8 cellular contexts compared by ENCODE assay signal in the genomic region with DNA sequence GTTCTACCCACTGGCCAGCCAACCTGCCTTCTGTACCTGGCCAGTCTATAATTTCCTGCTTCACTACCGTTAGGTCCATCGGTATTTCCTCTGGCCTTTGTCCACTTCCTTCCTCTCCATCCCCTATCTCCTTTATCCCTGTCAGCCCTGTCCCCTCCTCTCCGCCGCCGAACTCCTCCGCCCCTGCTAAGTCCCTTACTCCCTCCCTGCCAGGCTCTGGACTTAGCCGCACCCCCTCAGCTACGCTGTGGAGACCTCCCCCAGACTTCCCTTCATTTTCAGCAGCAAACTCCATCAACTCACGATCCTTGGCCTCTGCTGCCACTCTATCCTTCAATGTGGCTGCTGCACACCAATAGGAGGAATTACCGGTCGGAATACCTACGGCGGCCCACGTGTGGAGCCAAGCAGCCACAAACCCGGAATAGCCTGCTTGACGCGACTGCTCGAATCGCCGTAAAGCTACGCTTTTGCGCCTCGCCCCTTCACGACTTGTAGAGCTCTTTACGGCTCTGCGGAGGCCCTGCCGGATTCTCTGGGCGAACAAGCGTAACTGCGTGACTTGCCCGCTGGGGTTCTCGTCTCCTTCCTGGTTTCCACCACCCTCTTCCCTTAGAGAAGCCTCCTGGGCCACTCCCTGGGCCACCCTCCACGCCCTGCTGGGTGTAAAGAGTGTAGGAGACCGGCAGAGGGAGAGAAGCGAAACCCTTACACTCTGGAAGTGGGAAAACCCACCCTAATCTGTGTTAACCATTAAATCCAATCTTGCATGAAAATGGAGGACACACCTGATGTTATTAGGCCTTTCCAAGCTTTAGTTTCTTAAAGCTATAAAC. TPM values are rescaled to one million over a fixed set of nuclear protein-coding genes. Genes with fewer than 3 reads are reported as not detected.
DNase-seq lines count a peak whose midpoint lies in the region; ATAC-seq and TF ChIP-seq lines count a peak whose summit lies in the region.

Gene ZNHIT6 (minus strand): TSS at position 444 of the 836 bp plus-strand sequence. CDS start 149 bp downstream, at position 295.

- H3K36me3 Mint-ChIP-seq in Calu3 (ENCODE audit: insufficient read depth, unreplicated experiment): peaks cover 18% of the 10 kb centered on the region
- peaks cover 25% of the 10 kb centered on the region for H3K36me3 Mint-ChIP-seq in endodermal cell (ENCODE audit: low read depth)

- peak within 1 kb of the TSS; percentile 42 for H2BK5ac ChIP-seq in mesendoderm (ENCODE audit: low read length)

- H3K4me1 ChIP-seq in endodermal cell (ENCODE audit: control insufficient read depth, insufficient read depth, low read length) (no peaks in the 10 kb centered on the region), mesendoderm (ENCODE audit: control insufficient read depth, low read depth, low read length) (no peaks in the 10 kb centered on the region)

- H2AK5ac ChIP-seq in mesendoderm (ENCODE audit: low read length): no peak within 1 kb of the TSS

- H3K79me1 ChIP-seq in mesendoderm (ENCODE audit: low read length): peaks cover 4% of the 10 kb centered on the region

- no peak within 1 kb of the TSS for H3K4me3 Mint-ChIP-seq in Calu3 (ENCODE audit: low read depth, unreplicated experiment)
- no peak within 1 kb of the TSS for H3K4me3 Mint-ChIP-seq in endodermal cell

- peak within 1 kb of the TSS; percentile 75 for H3K4me2 ChIP-seq in mesendoderm (ENCODE audit: low read length)

- CTCF ChIA-PET in Calu3 (lab: Charles Lee): interaction anchor here (0.6 to 1.9 kb wide), 21 partner anchors 8 to 369 kb away, joined by 3 to 27 read pairs (median 4); partner anchors contain the start of gene CCN1

- peak; percentile 89 for ATAC-seq in GM21367 (IDR thresholded peaks at IDR 0.05; ENCODE audit: unreplicated experiment)

- no peak for TF ChIP-seq CTCF in Calu3 (IDR thresholded peaks at IDR 0.05; ENCODE audit: unreplicated experiment)
- peak; percentile 68 for TF ChIP-seq CTCF in endodermal cell (conservative IDR thresholded peaks at IDR 0.05)

- H3K4ac ChIP-seq in mesendoderm (ENCODE audit: low read depth, low read length): peak within 1 kb of the TSS; percentile 83

- H3K23ac ChIP-seq in mesendoderm (ENCODE audit: low read length): no peak within 1 kb of the TSS

- 1% methylated on average over 21 to 35 of the region's 35 CpGs for WGBS in endodermal cell (ENCODE audit: insufficient coverage in 1 of 2, insufficient read length in 1 of 2), 2 experiments
- no CpG with 5 or more reads among the region's 35 CpGs for WGBS in mesendoderm (ENCODE audit: extremely low coverage, insufficient coverage, low lambda C conversion rate)

- peaks cover 9% of the 10 kb centered on the region for H3K9me3 ChIP-seq in endodermal cell (ENCODE audit: control insufficient read depth, low read length)

- H3K27me3 ChIP-seq in endodermal cell (ENCODE audit: control insufficient read depth, insufficient read depth, low read length, poor library complexity, severe bottlenecking) (no peaks in the 10 kb centered on the region), mesendoderm (ENCODE audit: insufficient read depth, low read length, poor library complexity) (no peaks in the 10 kb centered on the region)

- peak; percentile 92 for DNase-seq in Calu3
- DNase-seq in HT1080 (ENCODE audit: low read depth): peak; percentile 99
- DNase-seq in NOMO-1 (lab: John Stamatoyannopoulos, UW; ENCODE audit: unreplicated experiment in 2 of 2): peak; percentile 93 to 99
- DNase-seq in activated CD8-positive, alpha-beta memory T cell treated with anti-CD3 and anti-CD28 coated beads for 4 hours (ENCODE audit: low read depth in 2 of 2): peak; percentile 65 to 80
- peak; percentile 97 for DNase-seq in endodermal cell
- peak; percentile 99 for DNase-seq in mesendoderm
- peak; percentile 70 for DNase-seq in stimulated activated CD8-positive, alpha-beta memory T cell treated with anti-CD3 and anti-CD28 coated beads, Interleukin-12 subunit alpha, Interleukin-12 subunit beta, amount 100 ng/mL, for 4 hours (ENCODE audit: low read depth)

- H3K27me3 Mint-ChIP-seq in Calu3 (ENCODE audit: unreplicated experiment): no peaks in the 10 kb centered on the region
- no peaks in the 10 kb centered on the region for H3K27me3 Mint-ChIP-seq in endodermal cell (ENCODE audit: insufficient read depth)

- BruUV-seq in Calu3 (replicated peaks; lab: Mats Ljungman, UMichigan): no TSS peak

- H3K4me1 Mint-ChIP-seq in Calu3 (ENCODE audit: low read depth, unreplicated experiment): peaks cover 26% of the 10 kb centered on the region
- no peaks in the 10 kb centered on the region for H3K4me1 Mint-ChIP-seq in endodermal cell

- peak within 1 kb of the TSS; percentile 87 for H4K8ac ChIP-seq in mesendoderm (ENCODE audit: low read depth, low read length)

- H3K79me2 ChIP-seq in mesendoderm (ENCODE audit: control insufficient read depth, insufficient read depth, low read length): peaks cover 20% of the 10 kb centered on the region

- peak within 1 kb of the TSS; percentile 92 for H3K56ac ChIP-seq in mesendoderm (ENCODE audit: low read length)

- H3K36me3 ChIP-seq in endodermal cell (ENCODE audit: control insufficient read depth, insufficient read depth, low read length): peaks cover 27% of the 10 kb centered on the region
- no peaks in the 10 kb centered on the region for H3K36me3 ChIP-seq in mesendoderm (ENCODE audit: control insufficient read depth, insufficient read depth, low read length)

- H3K27ac ChIP-seq in endodermal cell (ENCODE audit: low read depth, low read length): peak within 1 kb of the TSS; percentile 34
- peak within 1 kb of the TSS; percentile 54 for H3K27ac ChIP-seq in mesendoderm (ENCODE audit: low read depth, low read length)

- H3K9ac ChIP-seq in endodermal cell (ENCODE audit: extremely low read depth, low read length, poor library complexity, severe bottlenecking) (peak within 1 kb of the TSS; percentile 60), mesendoderm (ENCODE audit: low read length) (peak within 1 kb of the TSS; percentile 84)

- no peak within 1 kb of the TSS for H2BK120ac ChIP-seq in mesendoderm (ENCODE audit: low read depth, low read length)

- no peak within 1 kb of the TSS for H2BK15ac ChIP-seq in mesendoderm (replicated peaks; ENCODE audit: low read depth)

- peak within 1 kb of the TSS; percentile 63 for H3K18ac ChIP-seq in mesendoderm (ENCODE audit: low read length)

- peak within 1 kb of the TSS; percentile 40 for H4K5ac ChIP-seq in mesendoderm (ENCODE audit: low read length)

- peak within 1 kb of the TSS; percentile 99 for H3K4me3 ChIP-seq in endodermal cell (ENCODE audit: low read length)
- peak within 1 kb of the TSS; percentile 93 for H3K4me3 ChIP-seq in mesendoderm (ENCODE audit: low read length)

- H3K27ac Mint-ChIP-seq in Calu3 (ENCODE audit: unreplicated experiment) (no peak within 1 kb of the TSS), endodermal cell (no peak within 1 kb of the TSS)

- no peaks in the 10 kb centered on the region for H3K9me3 Mint-ChIP-seq in Calu3 (ENCODE audit: low read depth, unreplicated experiment)
- peaks cover 18% of the 10 kb centered on the region for H3K9me3 Mint-ChIP-seq in endodermal cell

- intact Hi-C loops in Calu3 (cut with micrococcal nuclease; ENCODE audit: unreplicated experiment): loop anchor here (1.0 to 5.0 kb wide), 5 partner anchors 101 to 311 kb away; no protein-coding TSS in a partner anchor

RNA-seq across cellular contexts. Expression of gene ZNHIT6, which starts in this region (rescaled TPM):
- total RNA-seq in Calu3 (2022) (41.2 and 43.5 TPM in 2 replicates), endodermal cell (10 to 100 TPM; 11.3 to 12.4 TPM)
- 13.9 and 23.1 TPM in 2 replicates for total RNA-seq in HT1080 (2014; rRNA removed; shearing (Covaris generic))
- 31.3 and 39.2 TPM in 2 replicates for polyA plus RNA-seq in HT1080 (2015; cell fraction: cytosol; rRNA removed)
- 42.8 and 47.9 TPM in 2 replicates for polyA plus RNA-seq in HT1080 (2015; cell fraction: nucleus; rRNA removed)
- polyA plus RNA-seq in endodermal cell (2013, experiment 1 of 2): 14.1 TPM
- 14.1 TPM for polyA plus RNA-seq in endodermal cell (2013, experiment 2 of 2)
- polyA plus RNA-seq in mesendoderm (2013, experiment 1 of 2): 15.2 TPM
- polyA plus RNA-seq in mesendoderm (2013, experiment 2 of 2): 15.9 TPM

Comparison
In these comparisons a context has a peak if more than half of its experiments do, and no peak if none do; other contexts are left out.
1. Peak in every context shown above with its lines: DNase-seq, ATAC-seq, H3K4me3 ChIP-seq and H3K27ac ChIP-seq.